ENCODE assay signal across 23 cellular contexts in the genomic region with DNA sequence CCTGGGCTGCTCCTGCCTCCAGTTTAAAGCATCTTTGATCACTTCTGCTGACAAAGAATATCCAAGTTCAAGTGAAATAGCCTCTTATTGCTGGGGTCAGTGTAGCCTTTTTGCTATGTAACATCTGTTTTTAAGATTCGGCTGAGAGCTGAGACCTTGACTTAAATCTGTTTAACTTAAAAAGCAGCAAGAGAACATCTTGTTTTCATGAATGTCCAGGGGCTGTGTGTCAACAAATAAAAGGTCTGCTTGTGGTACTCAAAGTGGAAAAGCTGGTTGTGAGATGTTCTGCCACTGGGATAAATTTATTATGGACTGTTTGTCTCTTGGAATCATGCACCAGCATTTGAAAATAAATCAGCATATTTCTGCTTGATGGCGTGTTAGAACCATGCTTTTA.
A peak's percentile ranks its signal among the peaks of the same experiment; 100 is the strongest.
DNase-seq lines count a peak whose midpoint lies in the region; ATAC-seq, FAIRE-seq and TF ChIP-seq lines count a peak whose summit lies in the region.
"Had no signal": no experiment of that assay in that cellular context is flagged by ENCODE, and none has a peak within 500 bp of the region (broad histone marks: within the 10 kb centered on the region; RNA-seq: fewer than 3 reads in every experiment).

No MANE protein-coding gene starts in this region.

- H3K79me1 ChIP-seq in IMR-90 (ENCODE audit: low read depth in 1 of 2, low read length in 2 of 2) = peaks cover 37 to 72% of the 10 kb centered on the region in 2 experiments

- in situ Hi-C loops in IMR-90 (cut with MboI; ENCODE audit: low sequenced_read_pairs) = no loop called here

- H3K27ac ChIP-seq in IMR-90 (ENCODE audit: insufficient read depth, low read length) (peak overlapping the region; percentile 42; the same call in 1 of the 2 replicates), mucosa of rectum (ENCODE audit: low read depth in 2 of 2, low read length in 2 of 2) (peak overlapping the region; percentile 27 to 30), stomach smooth muscle (ENCODE audit: low read length) (peak overlapping the region; percentile 63)
- H3K27ac ChIP-seq: RWPE1, WERI-Rb-1 had no signal

- no peaks in the 10 kb centered on the region for H3K9me3 ChIP-seq in IMR-90 (ENCODE audit: control insufficient read depth, insufficient read depth, low read length)
- H3K9me3 ChIP-seq in mucosa of rectum (ENCODE audit: control insufficient read depth in 2 of 2, low read length in 2 of 2) = no peaks in the 10 kb centered on the region
- no peaks in the 10 kb centered on the region for H3K9me3 ChIP-seq in stomach smooth muscle (ENCODE audit: control insufficient read depth in 2 of 2, low read length in 2 of 2)
- H3K9me3 ChIP-seq: mucosa of descending colon had no signal

- H2BK120ac ChIP-seq in IMR-90 (ENCODE audit: low read depth, low read length) = no peak overlapping the region

- 0 out of 2 replicates have a peak overlapping the region, but pooled peaks have one; percentile 19 for H3K4ac ChIP-seq in IMR-90 (ENCODE audit: low read depth, low read length)

- peak overlapping the region; percentile 56 for H3K18ac ChIP-seq in IMR-90 (ENCODE audit: low read depth, low read length)

- no peak overlapping the region for H2AK9ac ChIP-seq in IMR-90 (replicated peaks; ENCODE audit: low read depth, low read length, poor library complexity)

- H3K4me3 ChIP-seq in IMR-90 (ENCODE audit: insufficient read depth, low read depth, low read length) = no peak overlapping the region
- no peak overlapping the region for H3K4me3 ChIP-seq in mucosa of rectum (ENCODE audit: low read length in 2 of 2)
- peak overlapping the region in 1 of 2 donors; percentile 23 for H3K4me3 ChIP-seq in stomach smooth muscle (ENCODE audit: low read length in 2 of 2)
- H3K4me3 ChIP-seq: mucosa of descending colon had no signal

- H3K27me3 ChIP-seq in IMR-90 (ENCODE audit: control insufficient read depth, insufficient read depth, low read length) (no peaks in the 10 kb centered on the region), mucosa of rectum (ENCODE audit: control insufficient read depth in 2 of 2, insufficient read depth in 2 of 2, low read length in 2 of 2) (no peaks in the 10 kb centered on the region), stomach smooth muscle (ENCODE audit: control insufficient read depth in 1 of 2, insufficient read depth in 2 of 2, low read length in 2 of 2) (no peaks in the 10 kb centered on the region)

- DNase-seq in IMR-90 = no peak
- no peak for DNase-seq in AG08396 (ENCODE audit: low spot score)
- no peak for DNase-seq in NCI-H2081 treated with DMSO at 0.1 percent for 48 hours (lab: John Stamatoyannopoulos, UW)
- no peak for DNase-seq in sciatic nerve (ENCODE audit: low spot score)
- DNase-seq in NCI-H2171 (lab: John Stamatoyannopoulos, UW) = no peak
- DNase-seq: activated CD4-positive, alpha-beta T cell treated with anti-CD3 and anti-CD28 coated beads, Interleukin-2, amount 10 ng/mL, durations not matched to agents 24 days and 14 days; H7; islet precursor cell; Kasumi-1; mucosa of descending colon; NCI-H1092; NCI-H187 treated with DMSO at 0.1 percent for 48 hours; stimulated activated CD4-positive, alpha-beta T cell treated with anti-CD3 and anti-CD28 coated beads, Interleukin-1b, Interleukin-23, amount 100 ng/mL, for 48 hours; substantia nigra; T-helper 2 cell; WERI-Rb-1 had no signal

- no peak overlapping the region for H2BK20ac ChIP-seq in IMR-90 (ENCODE audit: low read depth, low read length)

- H3K9ac ChIP-seq in IMR-90 (ENCODE audit: low read depth, low read length) (no peak overlapping the region), mucosa of rectum (ENCODE audit: low read depth in 1 of 2, low read length in 2 of 2) (no peak overlapping the region), stomach smooth muscle (ENCODE audit: low read length in 2 of 2) (no peak overlapping the region)

- CTCF ChIA-PET in IMR-90 (lab: Yijun Ruan, JAX) = no interaction called here

- H3K4me1 ChIP-seq in IMR-90 (ENCODE audit: control insufficient read depth, insufficient read depth, low read length) = peaks cover 25% of the 10 kb centered on the region
- peaks cover 0 to 3% of the 10 kb centered on the region in 2 donors for H3K4me1 ChIP-seq in mucosa of rectum (ENCODE audit: control insufficient read depth in 2 of 2, insufficient read depth in 2 of 2, low read length in 2 of 2)
- H3K4me1 ChIP-seq in stomach smooth muscle (ENCODE audit: control insufficient read depth, insufficient read depth, low read length) = peaks cover 61% of the 10 kb centered on the region

- peaks cover 36% of the 10 kb centered on the region for H3K9me1 ChIP-seq in IMR-90 (ENCODE audit: insufficient read depth, low read length)

- no peak overlapping the region for H3K14ac ChIP-seq in IMR-90 (replicated peaks; ENCODE audit: low read depth, low read length)

- no peak for TF ChIP-seq POLR2A in IMR-90 (IDR thresholded peaks at IDR 0.05; ENCODE audit: low read depth, low read length)

- no peak overlapping the region; the same call in 2 of the 3 replicates for H2BK15ac ChIP-seq in IMR-90 (ENCODE audit: low read depth, low read length)

- no peak for TF ChIP-seq RAD21 in IMR-90 (IDR thresholded peaks at IDR 0.05; ENCODE audit: low read length)

- dilution Hi-C loops in IMR-90 (cut with HindIII; ENCODE audit: low sequenced_read_pairs, unreplicated experiment) = no loop called here

- H4K5ac ChIP-seq in IMR-90 (ENCODE audit: low read depth, low read length) = no peak overlapping the region

- BruUV-seq in IMR-90 (replicated peaks; lab: Mats Ljungman, UMichigan) = no TSS peak

- H3K4me2 ChIP-seq in IMR-90 (ENCODE audit: low read depth, low read length) = no peak overlapping the region

- 40% methylated on average over 1 of the region's 2 CpGs; no CpG with 5 or more reads in 1 of the 2 experiments for WGBS in IMR-90 (ENCODE audit: extremely low coverage in 2 of 2, insufficient read length in 1 of 2), 2 experiments

- ATAC-seq in IMR-90 (ENCODE audit: low read depth) (no peak), sciatic nerve (no peak)
- ATAC-seq: activated naive CD4-positive, alpha-beta T cell treated with anti-CD3 and anti-CD28 coated beads, Interleukin-2, amount 50 U/mL, for 72 hours; mucosa of descending colon; SK-N-SH treated with all-trans-retinoic acid at 6 μM for 48 hours had no signal

- H2BK5ac ChIP-seq in IMR-90 (ENCODE audit: low read depth, low read length, poor library complexity, severe bottlenecking) = peak overlapping the region; percentile 5

- H2AFZ ChIP-seq in IMR-90 (replicated peaks; ENCODE audit: low read length, poor library complexity) = no peak overlapping the region

- peak; percentile 73 for FAIRE-seq in endometrium (lab: Jason Lieb, UNC)
- FAIRE-seq: GM12891 had no signal

- POLR2A ChIA-PET in IMR-90 (lab: Charles Lee; ENCODE audit: unreplicated experiment) = no interaction called here

- TF ChIP-seq CTCF in IMR-90 (conservative IDR thresholded peaks at IDR 0.05; ENCODE audit: low read depth, low read length) = no peak

- H3K36me3 ChIP-seq in IMR-90 (ENCODE audit: control insufficient read depth, insufficient read depth, low read length) (peaks cover 6% of the 10 kb centered on the region), mucosa of rectum (ENCODE audit: control insufficient read depth in 2 of 2, insufficient read depth in 2 of 2, low read length in 2 of 2) (no peaks in the 10 kb centered on the region), stomach smooth muscle (ENCODE audit: control insufficient read depth in 2 of 2, insufficient read depth in 2 of 2, low read length in 2 of 2) (peaks cover 3 to 5% of the 10 kb centered on the region in 2 donors)
- H3K36me3 ChIP-seq: WERI-Rb-1 had no signal

- peaks cover 87% of the 10 kb centered on the region for H4K20me1 ChIP-seq in IMR-90 (ENCODE audit: insufficient read depth, low read length)

- no peak overlapping the region; the same call in 1 of the 2 replicates for H2AK5ac ChIP-seq in IMR-90 (ENCODE audit: low read depth, low read length)

- peak overlapping the region in 1 of 2 experiments; percentile 26; a peak in 1 of 4 replicates for H4K8ac ChIP-seq in IMR-90 (ENCODE audit: low read depth in 2 of 2, low read length in 2 of 2)

- intact Hi-C loops in IMR-90 (cut with micrococcal nuclease) (no loop called here), sciatic nerve (cut with DNase I) (no loop called here)

- H3K23ac ChIP-seq in IMR-90 (ENCODE audit: low read depth, low read length) = peak overlapping the region; percentile 19; the same call in 1 of the 2 replicates

- H4K91ac ChIP-seq in IMR-90 (ENCODE audit: insufficient read depth, low read depth, low read length) = no peak overlapping the region

- no peak overlapping the region for H3K56ac ChIP-seq in IMR-90 (ENCODE audit: extremely low read depth, insufficient read depth, low read length)

TF ChIP-seq in IMR-90, 13 proteins besides CTCF, POLR2A, EP300 and RAD21 (continues in another document):
- TF ChIP-seq NFE2L2 (IDR thresholded peaks at IDR 0.05; ENCODE audit: low read depth, low read length) = no peak
- TF ChIP-seq CHD1 (IDR thresholded peaks at IDR 0.05; ENCODE audit: low read depth, low read length) = no peak
- no peak for TF ChIP-seq FOS (IDR thresholded peaks at IDR 0.05; ENCODE audit: low read depth, low read length)
- no peak for TF ChIP-seq RCOR1 (IDR thresholded peaks at IDR 0.05; ENCODE audit: insufficient replicate concordance, low read length)
- TF ChIP-seq ELK1 (IDR thresholded peaks at IDR 0.05; ENCODE audit: borderline replicate concordance, low read depth, low read length) = no peak
- no peak for TF ChIP-seq BHLHE40 (IDR thresholded peaks at IDR 0.05; ENCODE audit: low read depth, low read length)
- no peak for TF ChIP-seq MAZ (IDR thresholded peaks at IDR 0.05; ENCODE audit: borderline replicate concordance, low read depth, low read length)
- no peak for TF ChIP-seq MAFK (IDR thresholded peaks at IDR 0.05; ENCODE audit: low read depth, low read length)
- TF ChIP-seq MXI1 (IDR thresholded peaks at IDR 0.05; ENCODE audit: borderline replicate concordance, low read depth, low read length) = no peak
- TF ChIP-seq CEBPB (IDR thresholded peaks at IDR 0.05; ENCODE audit: low read depth, low read length) = no peak
